1 cellular context compared by ENCODE assay signal in the genomic region with DNA sequence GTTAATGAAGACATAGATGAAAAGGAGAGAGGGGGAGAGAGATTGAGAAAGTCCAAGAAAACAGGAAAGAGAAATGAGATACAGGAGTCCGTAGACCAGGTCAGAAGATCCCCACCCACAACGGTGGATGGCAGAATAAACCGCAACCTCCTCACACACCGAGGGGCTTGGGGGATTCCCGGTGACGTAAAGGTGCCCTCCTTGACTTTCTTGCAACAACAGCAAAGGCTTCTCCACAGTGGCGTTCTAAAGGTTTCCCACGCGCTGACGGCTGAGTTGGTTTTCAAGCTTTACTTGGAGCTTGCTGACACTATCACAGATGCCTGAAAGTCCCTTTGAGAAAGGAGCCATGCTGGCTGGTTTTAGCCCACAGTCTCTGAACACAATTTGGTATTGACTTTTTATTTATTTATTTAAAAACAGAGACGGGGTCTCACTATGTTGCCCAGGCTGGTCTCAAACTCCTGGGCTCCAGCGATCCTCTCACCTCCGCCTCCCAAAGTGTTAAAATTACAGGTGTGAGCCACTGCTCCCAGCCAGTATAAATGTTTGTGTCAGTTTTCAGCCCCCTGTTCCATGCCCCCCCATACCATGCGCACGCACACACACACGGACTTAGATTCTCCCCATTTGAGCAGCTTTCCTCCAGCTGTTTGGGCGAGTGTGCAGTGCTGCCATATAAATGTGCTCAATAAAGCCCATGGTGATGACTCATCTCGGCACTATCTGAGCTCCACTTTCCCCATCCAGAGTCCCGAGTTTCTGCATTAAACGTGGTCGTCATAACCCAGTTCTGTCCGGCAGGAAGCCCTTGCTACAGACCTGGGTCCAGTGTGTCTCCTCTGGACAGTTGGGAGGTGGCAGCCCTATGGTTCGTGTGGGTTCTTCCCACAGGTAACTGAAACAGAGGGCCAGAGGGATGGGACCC.
TF ChIP-seq lines count a peak whose summit lies in the region.

No MANE protein-coding gene starts in this region.

TF ChIP-seq in H1, 55 proteins besides CTCF, POLR2A, EP300 and RAD21 (continued from another document):
- TF ChIP-seq RBBP5 (IDR thresholded peaks at IDR 0.05; ENCODE audit: borderline replicate concordance, low read depth, low read length), result no peak
- no peak for TF ChIP-seq MAFK (IDR thresholded peaks at IDR 0.05; ENCODE audit: low read depth, low read length)
